In the genomic region with DNA sequence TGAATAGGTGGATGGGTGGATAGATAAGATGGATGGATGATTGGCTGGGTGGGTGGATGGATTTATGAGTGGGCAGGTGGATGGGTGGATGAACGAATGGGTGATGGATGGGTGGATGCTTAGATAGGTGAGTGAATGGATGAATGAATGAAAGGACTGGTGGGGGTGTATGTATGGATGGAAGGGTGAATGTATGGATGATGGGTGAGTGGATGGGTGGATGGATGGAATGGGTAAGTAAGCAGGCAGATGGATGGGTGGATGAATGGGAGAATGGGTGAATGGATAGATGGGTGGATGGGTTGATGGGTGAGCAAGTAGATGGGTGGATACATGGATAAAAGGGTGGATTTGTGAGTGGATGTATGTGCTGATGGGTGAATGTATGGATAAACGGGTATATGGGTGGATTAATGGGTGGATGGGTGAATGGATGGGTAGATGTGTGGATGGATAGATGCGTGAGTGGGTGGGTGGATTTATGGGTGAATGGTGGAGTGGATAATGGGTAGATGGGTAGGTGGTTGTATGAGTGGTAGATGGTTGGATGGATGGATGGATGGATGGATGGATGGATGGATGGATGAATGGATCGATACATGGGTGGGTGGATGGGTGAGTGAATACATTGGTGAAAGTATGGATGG, we compare ENCODE assay signal across 1 cellular context.
TF ChIP-seq lines count a peak whose summit lies in the region.

No MANE protein-coding gene starts in this region.

TF ChIP-seq in HEK293, 187 proteins besides CTCF, POLR2A, EP300 and RAD21 (continued from another document):
- TF ChIP-seq, protein P1, sequence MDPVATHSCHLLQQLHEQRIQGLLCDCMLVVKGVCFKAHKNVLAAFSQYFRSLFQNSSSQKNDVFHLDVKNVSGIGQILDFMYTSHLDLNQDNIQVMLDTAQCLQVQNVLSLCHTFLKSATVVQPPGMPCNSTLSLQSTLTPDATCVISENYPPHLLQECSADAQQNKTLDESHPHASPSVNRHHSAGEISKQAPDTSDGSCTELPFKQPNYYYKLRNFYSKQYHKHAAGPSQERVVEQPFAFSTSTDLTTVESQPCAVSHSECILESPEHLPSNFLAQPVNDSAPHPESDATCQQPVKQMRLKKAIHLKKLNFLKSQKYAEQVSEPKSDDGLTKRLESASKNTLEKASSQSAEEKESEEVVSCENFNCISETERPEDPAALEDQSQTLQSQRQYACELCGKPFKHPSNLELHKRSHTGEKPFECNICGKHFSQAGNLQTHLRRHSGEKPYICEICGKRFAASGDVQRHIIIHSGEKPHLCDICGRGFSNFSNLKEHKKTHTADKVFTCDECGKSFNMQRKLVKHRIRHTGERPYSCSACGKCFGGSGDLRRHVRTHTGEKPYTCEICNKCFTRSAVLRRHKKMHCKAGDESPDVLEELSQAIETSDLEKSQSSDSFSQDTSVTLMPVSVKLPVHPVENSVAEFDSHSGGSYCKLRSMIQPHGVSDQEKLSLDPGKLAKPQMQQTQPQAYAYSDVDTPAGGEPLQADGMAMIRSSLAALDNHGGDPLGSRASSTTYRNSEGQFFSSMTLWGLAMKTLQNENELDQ (tag by site-specific recombination; IDR thresholded peaks at IDR 0.05; ENCODE audit: low read depth), result no peak
- TF ChIP-seq ZNF768 (tag by site-specific recombination; IDR thresholded peaks at IDR 0.05) (no peak), ZBTB17 (tag by site-specific recombination; IDR thresholded peaks at IDR 0.05) (0 out of 2 replicates have a peak, but pooled peaks have one; percentile 45), ZNF677 (tag by site-specific recombination; IDR thresholded peaks at IDR 0.05) (no peak), ZBTB48 (tag by site-specific recombination; IDR thresholded peaks at IDR 0.05) (no peak), ZNF530 (tag by site-specific recombination; IDR thresholded peaks at IDR 0.05; ENCODE audit: low read depth) (no peak), ZNF521 (tag by site-specific recombination; IDR thresholded peaks at IDR 0.05) (0 out of 2 replicates have a peak, but pooled peaks have one; percentile 75), ZNF157 (tag by site-specific recombination; IDR thresholded peaks at IDR 0.05) (no peak), ZNF776 (tag by site-specific recombination; IDR thresholded peaks at IDR 0.05; ENCODE audit: borderline replicate concordance) (0 out of 2 replicates have a peak, but pooled peaks have one; percentile 47), PRDM1 (tag by site-specific recombination; IDR thresholded peaks at IDR 0.05) (no peak), SETDB1 (IDR thresholded peaks at IDR 0.05; ENCODE audit: insufficient read length, low read length) (no peak), KLF9 (tag by site-specific recombination; IDR thresholded peaks at IDR 0.05; ENCODE audit: low read depth) (no peak), REPIN1 (tag by site-specific recombination; IDR thresholded peaks at IDR 0.05; ENCODE audit: low read depth) (no peak), SCRT2 (tag by site-specific recombination; IDR thresholded peaks at IDR 0.05) (no peak), ZNF10 (tag by site-specific recombination; IDR thresholded peaks at IDR 0.05) (no peak), GFI1B (tag by site-specific recombination; IDR thresholded peaks at IDR 0.05) (no peak), ZNF114 (tag by site-specific recombination; IDR thresholded peaks at IDR 0.05) (no peak), ZNF266 (tag by site-specific recombination; IDR thresholded peaks at IDR 0.05; ENCODE audit: low read depth) (no peak), ZNF354C (tag by site-specific recombination; IDR thresholded peaks at IDR 0.05; ENCODE audit: borderline replicate concordance, low read depth) (no peak), ZNF112 (tag by site-specific recombination; IDR thresholded peaks at IDR 0.05) (no peak), ZNF121 (tag by site-specific recombination; IDR thresholded peaks at IDR 0.05) (no peak), ZNF544 (tag by site-specific recombination; IDR thresholded peaks at IDR 0.05) (no peak)
- TF ChIP-seq, protein P2, sequence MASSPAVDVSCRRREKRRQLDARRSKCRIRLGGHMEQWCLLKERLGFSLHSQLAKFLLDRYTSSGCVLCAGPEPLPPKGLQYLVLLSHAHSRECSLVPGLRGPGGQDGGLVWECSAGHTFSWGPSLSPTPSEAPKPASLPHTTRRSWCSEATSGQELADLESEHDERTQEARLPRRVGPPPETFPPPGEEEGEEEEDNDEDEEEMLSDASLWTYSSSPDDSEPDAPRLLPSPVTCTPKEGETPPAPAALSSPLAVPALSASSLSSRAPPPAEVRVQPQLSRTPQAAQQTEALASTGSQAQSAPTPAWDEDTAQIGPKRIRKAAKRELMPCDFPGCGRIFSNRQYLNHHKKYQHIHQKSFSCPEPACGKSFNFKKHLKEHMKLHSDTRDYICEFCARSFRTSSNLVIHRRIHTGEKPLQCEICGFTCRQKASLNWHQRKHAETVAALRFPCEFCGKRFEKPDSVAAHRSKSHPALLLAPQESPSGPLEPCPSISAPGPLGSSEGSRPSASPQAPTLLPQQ (tag by site-specific recombination; IDR thresholded peaks at IDR 0.05), result no peak
- TF ChIP-seq, protein P3, sequence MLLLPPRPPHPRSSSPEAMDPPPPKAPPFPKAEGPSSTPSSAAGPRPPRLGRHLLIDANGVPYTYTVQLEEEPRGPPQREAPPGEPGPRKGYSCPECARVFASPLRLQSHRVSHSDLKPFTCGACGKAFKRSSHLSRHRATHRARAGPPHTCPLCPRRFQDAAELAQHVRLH (tag by site-specific recombination; IDR thresholded peaks at IDR 0.05), result no peak
- TF ChIP-seq, protein P4, sequence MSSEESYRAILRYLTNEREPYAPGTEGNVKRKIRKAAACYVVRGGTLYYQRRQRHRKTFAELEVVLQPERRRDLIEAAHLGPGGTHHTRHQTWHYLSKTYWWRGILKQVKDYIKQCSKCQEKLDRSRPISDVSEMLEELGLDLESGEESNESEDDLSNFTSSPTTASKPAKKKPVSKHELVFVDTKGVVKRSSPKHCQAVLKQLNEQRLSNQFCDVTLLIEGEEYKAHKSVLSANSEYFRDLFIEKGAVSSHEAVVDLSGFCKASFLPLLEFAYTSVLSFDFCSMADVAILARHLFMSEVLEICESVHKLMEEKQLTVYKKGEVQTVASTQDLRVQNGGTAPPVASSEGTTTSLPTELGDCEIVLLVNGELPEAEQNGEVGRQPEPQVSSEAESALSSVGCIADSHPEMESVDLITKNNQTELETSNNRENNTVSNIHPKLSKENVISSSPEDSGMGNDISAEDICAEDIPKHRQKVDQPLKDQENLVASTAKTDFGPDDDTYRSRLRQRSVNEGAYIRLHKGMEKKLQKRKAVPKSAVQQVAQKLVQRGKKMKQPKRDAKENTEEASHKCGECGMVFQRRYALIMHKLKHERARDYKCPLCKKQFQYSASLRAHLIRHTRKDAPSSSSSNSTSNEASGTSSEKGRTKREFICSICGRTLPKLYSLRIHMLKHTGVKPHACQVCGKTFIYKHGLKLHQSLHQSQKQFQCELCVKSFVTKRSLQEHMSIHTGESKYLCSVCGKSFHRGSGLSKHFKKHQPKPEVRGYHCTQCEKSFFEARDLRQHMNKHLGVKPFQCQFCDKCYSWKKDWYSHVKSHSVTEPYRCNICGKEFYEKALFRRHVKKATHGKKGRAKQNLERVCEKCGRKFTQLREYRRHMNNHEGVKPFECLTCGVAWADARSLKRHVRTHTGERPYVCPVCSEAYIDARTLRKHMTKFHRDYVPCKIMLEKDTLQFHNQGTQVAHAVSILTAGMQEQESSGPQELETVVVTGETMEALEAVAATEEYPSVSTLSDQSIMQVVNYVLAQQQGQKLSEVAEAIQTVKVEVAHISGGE (tag by site-specific recombination; conservative IDR thresholded peaks at IDR 0.05; ENCODE audit: low read depth), result no peak
- TF ChIP-seq, protein P5, sequence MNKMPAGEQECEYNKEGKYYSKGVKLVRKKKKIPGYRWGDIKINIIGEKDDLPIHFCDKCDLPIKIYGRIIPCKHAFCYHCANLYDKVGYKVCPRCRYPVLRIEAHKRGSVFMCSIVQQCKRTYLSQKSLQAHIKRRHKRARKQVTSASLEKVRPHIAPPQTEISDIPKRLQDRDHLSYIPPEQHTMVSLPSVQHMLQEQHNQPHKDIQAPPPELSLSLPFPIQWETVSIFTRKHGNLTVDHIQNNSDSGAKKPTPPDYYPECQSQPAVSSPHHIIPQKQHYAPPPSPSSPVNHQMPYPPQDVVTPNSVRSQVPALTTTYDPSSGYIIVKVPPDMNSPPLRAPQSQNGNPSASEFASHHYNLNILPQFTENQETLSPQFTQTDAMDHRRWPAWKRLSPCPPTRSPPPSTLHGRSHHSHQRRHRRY (tag by site-specific recombination; IDR thresholded peaks at IDR 0.05), result no peak
- TF ChIP-seq, protein P6, sequence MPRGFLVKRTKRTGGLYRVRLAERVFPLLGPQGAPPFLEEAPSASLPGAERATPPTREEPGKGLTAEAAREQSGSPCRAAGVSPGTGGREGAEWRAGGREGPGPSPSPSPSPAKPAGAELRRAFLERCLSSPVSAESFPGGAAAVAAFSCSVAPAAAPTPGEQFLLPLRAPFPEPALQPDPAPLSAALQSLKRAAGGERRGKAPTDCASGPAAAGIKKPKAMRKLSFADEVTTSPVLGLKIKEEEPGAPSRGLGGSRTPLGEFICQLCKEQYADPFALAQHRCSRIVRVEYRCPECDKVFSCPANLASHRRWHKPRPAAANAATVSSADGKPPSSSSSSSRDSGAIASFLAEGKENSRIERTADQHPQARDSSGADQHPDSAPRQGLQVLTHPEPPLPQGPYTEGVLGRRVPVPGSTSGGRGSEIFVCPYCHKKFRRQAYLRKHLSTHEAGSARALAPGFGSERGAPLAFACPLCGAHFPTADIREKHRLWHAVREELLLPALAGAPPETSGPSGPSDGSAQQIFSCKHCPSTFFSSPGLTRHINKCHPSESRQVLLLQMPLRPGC (tag by site-specific recombination; IDR thresholded peaks at IDR 0.05), result no peak
